ENCODE assay signal across 22 cellular contexts in genomic region chr5:170355601-170356098, GRCh38. TPM values are rescaled to one million over a fixed set of nuclear protein-coding genes. Genes with fewer than 3 reads are reported as not detected.
A peak's percentile ranks its signal among the peaks of the same experiment; 100 is the strongest.
DNase-seq lines count a peak whose midpoint lies in the region; FAIRE-seq and TF ChIP-seq lines count a peak whose summit lies in the region.
"Had no signal": no experiment of that assay in that cellular context is flagged by ENCODE, and none has a peak within 500 bp of the region (broad histone marks: within the 10 kb centered on the region; RNA-seq: fewer than 3 reads in every experiment).

No MANE protein-coding gene starts in this region.

- H3K36me3 Mint-ChIP-seq in nephron (ENCODE audit: low read depth) = no peaks in the 10 kb centered on the region
- H3K36me3 Mint-ChIP-seq: activated naive CD8-positive, alpha-beta T cell; WTC11 had no signal

- no peak overlapping the region; the same call in 1 of the 2 replicates for H2BK12ac ChIP-seq in H1 (ENCODE audit: low read depth, low read length)

- H3K14ac ChIP-seq in H1 (ENCODE audit: insufficient read length) = no peak overlapping the region

- no peak overlapping the region; the same call in 1 of the 2 replicates for H4K8ac ChIP-seq in H1 (ENCODE audit: extremely low read depth, insufficient read depth, low read length)

- H2AK5ac ChIP-seq in H1 (ENCODE audit: low read depth, low read length) = 0 out of 2 replicates have a peak overlapping the region, but pooled peaks have one; percentile 40

- H3K23ac ChIP-seq in H1 (ENCODE audit: insufficient read length) = no peak overlapping the region

- no peaks in the 10 kb centered on the region for H3K27me3 ChIP-seq in A673 (replicated peaks; ENCODE audit: insufficient read depth, low read depth, low read length, poor library complexity)
- peaks cover 0 to 7% (median 3%) of the 10 kb centered on the region in 4 experiments; a peak in 6 of 7 replicates for H3K27me3 ChIP-seq in H1 (replicated peaks in 1 of 4; ENCODE audit: control insufficient read depth in 3 of 4, extremely low read depth in 1 of 4, insufficient read depth in 3 of 4, low read length in 3 of 4)

- no peaks in the 10 kb centered on the region for H3K79me1 ChIP-seq in H1 (ENCODE audit: low read depth, low read length)

- WGBS in H1 (ENCODE audit: extremely low coverage in 1 of 2, insufficient coverage in 1 of 2, insufficient read length in 1 of 2, insufficient replicate concordance in 2 of 2, low coverage in 1 of 2, low lambda C conversion rate in 2 of 2, missing lambda C conversion rate in 1 of 2), 2 experiments = 76% methylated on average over 8 of the region's 8 CpGs; no CpG with 5 or more reads in 1 of the 2 experiments

- peak overlapping the region; percentile 9; the same call in 1 of the 2 replicates for H2BK20ac ChIP-seq in H1 (ENCODE audit: low read length)

- peak overlapping the region; percentile 46 for H4K91ac ChIP-seq in H1 (replicated peaks; ENCODE audit: insufficient read length, low read length)

- intact Hi-C loops in A673 (cut with micrococcal nuclease; ENCODE audit: unreplicated experiment) = no loop called here

- H3K27me3 Mint-ChIP-seq in nephron (ENCODE audit: low read depth) = peaks cover 34% of the 10 kb centered on the region

- FAIRE-seq in H1 (lab: Jason Lieb, UNC) = no peak
- FAIRE-seq: G401.6, GM12878 had no signal

- H3K56ac ChIP-seq in H1 (replicated peaks; ENCODE audit: insufficient read length, low read depth, low read length) = no peak overlapping the region

- H3K4me3 ChIP-seq in A673 (ENCODE audit: low read depth, low read length, poor library complexity, severe bottlenecking) (peak overlapping the region; percentile 16), H1 (ENCODE audit: extremely low read depth in 1 of 4, insufficient read depth in 2 of 4, low read depth in 3 of 4, low read length in 4 of 4) (no peak overlapping the region)
- H3K4me3 ChIP-seq: GM12878 had no signal

- no peak overlapping the region for H2BK5ac ChIP-seq in H1 (ENCODE audit: low read depth, low read length)

- H3K36me3 ChIP-seq in A673 (ENCODE audit: insufficient read depth, low read length, poor library complexity, severe bottlenecking) (no peaks in the 10 kb centered on the region), H1 (ENCODE audit: control insufficient read depth in 2 of 4, insufficient read depth in 4 of 4, low read length in 3 of 4) (no peaks in the 10 kb centered on the region)

- H3K18ac ChIP-seq in H1 (ENCODE audit: extremely low read depth, low read length) = no peak overlapping the region

- POLR2A ChIA-PET in A673 (lab: Charles Lee; ENCODE audit: low non-redundant PET) = no interaction called here
- POLR2A ChIA-PET in H1 (lab: Charles Lee; ENCODE audit: partially characterized antibody) = no interaction called here

- H3K79me2 ChIP-seq in H1 (ENCODE audit: control insufficient read depth in 1 of 2, insufficient read depth in 2 of 2, low read length in 2 of 2) = no peaks in the 10 kb centered on the region

- H4K5ac ChIP-seq in H1 (ENCODE audit: insufficient read length, low read depth, low read length) = no peak overlapping the region

- no peak overlapping the region for H2BK15ac ChIP-seq in H1 (ENCODE audit: low read length)

- DNase-seq in A673 (ENCODE audit: low spot score) (no peak), NCI-H2029 treated with DMSO at 0.1 percent for 48 hours (lab: John Stamatoyannopoulos, UW) (peak; percentile 93), H1 (ENCODE audit: low read depth in 1 of 2, low spot score in 2 of 2) (peak in 1 of 2 experiments; percentile 42), epidermal melanocyte (ENCODE audit: insufficient read length, low spot score) (no peak), AG08395 (ENCODE audit: low spot score) (no peak)
- no peak for DNase-seq in activated naive CD4-positive, alpha-beta T cell (lab: John Stamatoyannopoulos, UW)
- no peak for DNase-seq in stimulated activated CD4-positive, alpha-beta T cell treated with anti-CD3 and anti-CD28 coated beads, Interleukin-4, amount 100 ng/mL, for 4 hours
- DNase-seq: activated CD8-positive, alpha-beta T cell treated with anti-CD3 and anti-CD28 coated beads, Interleukin-2, amount 10 ng/mL, durations not matched to agents 7 days and 5 days; activated T-cell treated with anti-CD3 and anti-CD28 coated beads, Interleukin-2, amount 50 U/mL, for 48 hours; dermis blood vessel endothelial cell; erythroblast; mesenchymal stem cell; NCI-H187 treated with DMSO at 0.1 percent for 48 hours had no signal

- TF ChIP-seq EP300 in H1 (IDR thresholded peaks at IDR 0.05; ENCODE audit: borderline replicate concordance in 1 of 2, low read depth in 2 of 2, low read length in 2 of 2) = no peak

- H2AFZ ChIP-seq in H1 (ENCODE audit: low read length) = 0 out of 2 replicates have a peak overlapping the region, but pooled peaks have one; percentile 15

- H3K27ac Mint-ChIP-seq in nephron = peak overlapping the region; percentile 16 to 56 (median 50)
- H3K27ac Mint-ChIP-seq: activated CD8-positive, alpha-beta T cell treated with anti-CD3 and anti-CD28 coated beads, Interleukin-2, amount 10 ng/mL, durations not matched to agents 7 days and 5 days; activated naive CD8-positive, alpha-beta T cell; WTC11 had no signal

- no peaks in the 10 kb centered on the region for H4K20me1 ChIP-seq in H1 (replicated peaks in 1 of 2; ENCODE audit: control insufficient read depth in 1 of 2, insufficient read depth in 2 of 2, low read length in 2 of 2)

- H3K4me1 ChIP-seq in A673 (ENCODE audit: insufficient read depth, low read length, poor library complexity, severe bottlenecking) (peaks cover 23% of the 10 kb centered on the region), H1 (replicated peaks in 1 of 4; ENCODE audit: control insufficient read depth in 3 of 4, insufficient read depth in 4 of 4, low read length in 3 of 4) (peaks cover 9 to 25% (median 16%) of the 10 kb centered on the region in 4 experiments)

- peak overlapping the region in 2 of 3 experiments; percentile 10 to 51 for H3K4me3 Mint-ChIP-seq in nephron
- H3K4me3 Mint-ChIP-seq: activated CD8-positive, alpha-beta T cell treated with anti-CD3 and anti-CD28 coated beads, Interleukin-2, amount 10 ng/mL, durations not matched to agents 7 days and 5 days; activated naive CD8-positive, alpha-beta T cell; WTC11 had no signal

- TF ChIP-seq POLR2A in H1 (IDR thresholded peaks at IDR 0.05; ENCODE audit: control extremely low read depth in 1 of 2, low read depth in 2 of 2, low read length in 2 of 2) = no peak

- H3K9me3 ChIP-seq in A673 (ENCODE audit: low read depth, low read length, poor library complexity, severe bottlenecking) = peaks cover 5% of the 10 kb centered on the region
- H3K9me3 ChIP-seq in H1 (ENCODE audit: insufficient read depth in 2 of 2, low read depth in 1 of 2, low read length in 1 of 2) = no peaks in the 10 kb centered on the region

- no peaks in the 10 kb centered on the region for H3K9me3 Mint-ChIP-seq in nephron
- H3K9me3 Mint-ChIP-seq: WTC11 had no signal

- no TSS peak for BruUV-seq in A673 (replicated peaks; lab: Mats Ljungman, UMichigan)

- H3K4me2 ChIP-seq in H1 (ENCODE audit: insufficient read depth in 1 of 2, low read depth in 2 of 2, low read length in 2 of 2) = no peak overlapping the region

- H3K4me1 Mint-ChIP-seq in nephron = peaks cover 66% of the 10 kb centered on the region

- H3K27ac ChIP-seq in A673 (ENCODE audit: low read depth, low read length, poor library complexity, severe bottlenecking) (no peak overlapping the region), H1 (ENCODE audit: low read depth, low read length) (no peak overlapping the region)

- no peak overlapping the region for H3K9ac ChIP-seq in H1 (replicated peaks in 1 of 4; ENCODE audit: extremely low read depth in 1 of 4, low read depth in 3 of 4, low read length in 3 of 4)

- no peak overlapping the region for H3K4ac ChIP-seq in H1 (replicated peaks; ENCODE audit: insufficient read length, low read depth, low read length)

- no peak overlapping the region for H2BK120ac ChIP-seq in H1 (replicated peaks; ENCODE audit: low read depth, low read length)

- TF ChIP-seq CTCF in A673 (conservative IDR thresholded peaks at IDR 0.05; ENCODE audit: low read depth, low read length) = no peak
- TF ChIP-seq CTCF in H1 (IDR thresholded peaks at IDR 0.05; ENCODE audit: control extremely low read depth in 1 of 3, insufficient read depth in 1 of 3, low read depth in 1 of 3, low read length in 3 of 3) = no peak
- no peak for TF ChIP-seq CTCF in nephron (IDR thresholded peaks at IDR 0.05; ENCODE audit: unreplicated experiment in 3 of 3)

- CTCF ChIA-PET in A673 (lab: Charles Lee) (no interaction called here), H1 (lab: Charles Lee; ENCODE audit: partially characterized antibody) (interaction anchor here (0.7 to 2.9 kb wide), 7 partner anchors 10 to 390 kb away, joined by 3 to 11 read pairs (median 4); no protein-coding TSS in a partner anchor)

- no peak for TF ChIP-seq RAD21 in H1 (IDR thresholded peaks at IDR 0.05 in 1 of 2, conservative IDR thresholded peaks at IDR 0.05 in 1 of 2; ENCODE audit: low read depth in 2 of 2, low read length in 2 of 2)

- no peaks in the 10 kb centered on the region for H3K23me2 ChIP-seq in H1 (ENCODE audit: low read depth, low read length)

RNA-seq across cellular contexts. Expression of gene KCNMB1, which starts 33.5 kb away (rescaled TPM):
- total RNA-seq in A673 (2021) = not detected in 2 replicates
- 0.10 and 0.19 TPM in 2 replicates for total RNA-seq in H1 (2021; fragmentation: NEBNext Ultra II Directional; extraction: Animal tissue kit (Norgen Biotek cat#: 25700))
- 0.08 TPM in 2 replicates for polyA plus RNA-seq in H1 (2011; rRNA removed)
- 0.05 TPM for polyA plus RNA-seq in H1 (2011; cell fraction: cytosol; rRNA removed)
- polyA plus RNA-seq in H1 (2011; cell fraction: nucleus; rRNA removed) = 0.16 TPM
- polyA plus RNA-seq in H1 (2012, experiment 1 of 2) = 0.07 to 0.20 TPM (median 0.12 TPM) in 4 replicates
- polyA plus RNA-seq in H1 (2012, experiment 2 of 2) = 0.09 TPM
- 0.20 TPM for polyA plus RNA-seq in H1 (2013, experiment 1 of 2)
- 0.28 TPM for polyA plus RNA-seq in H1 (2013, experiment 2 of 2)
- 0.09 and 0.12 TPM in 2 replicates for polyA minus RNA-seq in H1 (2011; rRNA and poly(A)+ RNA removed)
- polyA minus RNA-seq in H1 (2011; cell fraction: cytosol; rRNA and poly(A)+ RNA removed) = not detected
- polyA minus RNA-seq in H1 (2011; cell fraction: nucleus; rRNA and poly(A)+ RNA removed) = not detected
- total RNA-seq: activated CD8-positive, alpha-beta T cell treated with anti-CD3 and anti-CD28 coated beads, Interleukin-2, amount 10 ng/mL, durations not matched to agents 7 days and 5 days; dermis blood vessel endothelial cell; glomerular endothelial cell; T-helper 1 cell treated with Interleukin-12 subunit alpha and Interleukin-12 subunit beta and Interleukin-4 antibody, amounts not matched to agents 30 ng/mL and 1 ng/mL, for 36 hours had no signal
- polyA plus RNA-seq: AG04450, neural cell had no signal

RNA-seq across cellular contexts. Expression of gene LCP2, which starts 58.1 kb away (rescaled TPM):
- total RNA-seq in A673 (2021) = not detected in 2 replicates
- 0.26 and 0.42 TPM in 2 replicates for total RNA-seq in H1 (2021; fragmentation: NEBNext Ultra II Directional; extraction: Animal tissue kit (Norgen Biotek cat#: 25700))
- 0.11 and 0.33 TPM in 2 replicates for polyA plus RNA-seq in H1 (2011; rRNA removed)
- polyA plus RNA-seq in H1 (2011; cell fraction: cytosol; rRNA removed) = 0.25 TPM
- not detected for polyA plus RNA-seq in H1 (2011; cell fraction: nucleus; rRNA removed)
- 0.14 to 0.25 TPM (median 0.19 TPM) in 4 replicates for polyA plus RNA-seq in H1 (2012, experiment 1 of 2)
- 0.08 TPM for polyA plus RNA-seq in H1 (2012, experiment 2 of 2)
- 0.47 TPM for polyA plus RNA-seq in H1 (2013, experiment 1 of 2)
- polyA plus RNA-seq in H1 (2013, experiment 2 of 2) = 0.37 TPM
- 0.22 and 0.24 TPM in 2 replicates for polyA minus RNA-seq in H1 (2011; rRNA and poly(A)+ RNA removed)
- not detected for polyA minus RNA-seq in H1 (2011; cell fraction: cytosol; rRNA and poly(A)+ RNA removed)
- polyA minus RNA-seq in H1 (2011; cell fraction: nucleus; rRNA and poly(A)+ RNA removed) = 0.30 TPM
- polyA plus RNA-seq: AG04450, neural cell had no signal
